ENCODE assay signal across 8 cellular contexts in genomic region chr13:40776681-40777165, GRCh38. TPM values are rescaled to one million over a fixed set of nuclear protein-coding genes. Genes with fewer than 3 reads are reported as not detected.
DNase-seq lines count a peak whose midpoint lies in the region; ATAC-seq, FAIRE-seq and TF ChIP-seq lines count a peak whose summit lies in the region.

No MANE protein-coding gene starts in this region.

- intact Hi-C loops in CD4-positive, alpha-beta T cell (cut with DNase I, micrococcal nuclease), result loop anchor here (2.0 to 10.0 kb wide), 5 partner anchors 144 to 1092 kb away; partner anchors contain the start of gene MTRF1 (in 1 of the 2)
- intact Hi-C loops in esophagus squamous epithelium (cut with DNase I), result no loop called here

- peak overlapping the region; percentile 91 for H3K27ac Mint-ChIP-seq in CD4-positive, alpha-beta T cell

- FAIRE-seq in GM12892 (lab: Jason Lieb, UNC), result no peak

- peak; percentile 93 for ATAC-seq in CD4-positive, alpha-beta T cell (ENCODE audit: poor library complexity)
- peak; percentile 50 for ATAC-seq in GM21619 (IDR thresholded peaks at IDR 0.05; ENCODE audit: unreplicated experiment)

- no peaks in the 10 kb centered on the region for H3K36me3 Mint-ChIP-seq in CD4-positive, alpha-beta T cell (ENCODE audit: low read depth)

- TF ChIP-seq CTCF in CD4-positive, alpha-beta T cell (IDR thresholded peaks at IDR 0.05), result no peak
- TF ChIP-seq CTCF in esophagus squamous epithelium (IDR thresholded peaks at IDR 0.05), result no peak

- no peaks in the 10 kb centered on the region for H3K9me3 Mint-ChIP-seq in CD4-positive, alpha-beta T cell

- CTCF ChIA-PET in CD4-positive, alpha-beta T cell (lab: Charles Lee), result interaction anchor here (0.8 to 3.2 kb wide), 10 partner anchors 8 to 834 kb away, joined by 3 to 11 read pairs (median 4); partner anchors contain the start of gene SLC25A15

- 25 to 42% methylated on average over 7 of the region's 7 CpGs for WGBS in esophagus squamous epithelium, 2 donors

- H3K4me1 ChIP-seq in esophagus squamous epithelium, result peaks cover 0 to 18% (median 9%) of the 10 kb centered on the region in 3 donors

- no peaks in the 10 kb centered on the region for H3K9me3 ChIP-seq in CD4-positive, alpha-beta T cell (ENCODE audit: control insufficient read depth, low read length)
- H3K9me3 ChIP-seq in esophagus squamous epithelium, result no peaks in the 10 kb centered on the region

- no peaks in the 10 kb centered on the region for H3K27me3 ChIP-seq in CD4-positive, alpha-beta T cell (ENCODE audit: control insufficient read depth, insufficient read depth, low read length)
- no peaks in the 10 kb centered on the region for H3K27me3 ChIP-seq in esophagus squamous epithelium

- POLR2A ChIA-PET in CD4-positive, alpha-beta T cell (lab: Charles Lee), result interaction anchor here (0.6 to 3.2 kb wide), 12 partner anchors 11 to 1091 kb away, joined by 3 to 16 read pairs (median 4); partner anchors contain the start of gene SLC25A15

- TF ChIP-seq POLR2A in esophagus squamous epithelium (IDR thresholded peaks at IDR 0.05) (no peak), GM12892 (IDR thresholded peaks at IDR 0.05; ENCODE audit: low read depth, low read length) (no peak)

- H3K27me3 Mint-ChIP-seq in CD4-positive, alpha-beta T cell, result no peaks in the 10 kb centered on the region

- DNase-seq in CD4-positive, alpha-beta T cell, result peak; percentile 37 to 79 (median 64)
- peak; percentile 73 to 80 for DNase-seq in Kasumi-1 (lab: John Stamatoyannopoulos, UW)
- peak; percentile 61 to 67 for DNase-seq in activated CD4-positive, alpha-beta T cell treated with anti-CD3 and anti-CD28 coated beads, Interleukin-2, amount 50 U/mL, for 4 hours
- DNase-seq in esophagus squamous epithelium (lab: John Stamatoyannopoulos, UW), result peak; percentile 11
- peak; percentile 60 for DNase-seq in stimulated activated CD4-positive, alpha-beta T cell treated with anti-CD3 and anti-CD28 coated beads, Interleukin-2, amount 100 ng/mL, for 4 hours (ENCODE audit: low read depth)
- DNase-seq in GOT3 (lab: John Stamatoyannopoulos, UW), result no peak
- DNase-seq in GM12892 (ENCODE audit: insufficient read length), result no peak

- H3K27ac ChIP-seq in CD4-positive, alpha-beta T cell (ENCODE audit: low read depth, low read length), result peak overlapping the region; percentile 71
- peak overlapping the region; percentile 29 to 58 (median 46) for H3K27ac ChIP-seq in esophagus squamous epithelium

- peak overlapping the region in 1 of 4 donors; percentile 51 for H3K4me3 ChIP-seq in esophagus squamous epithelium

- no peaks in the 10 kb centered on the region for H3K36me3 ChIP-seq in esophagus squamous epithelium

- peaks cover 33% of the 10 kb centered on the region for H3K4me1 Mint-ChIP-seq in CD4-positive, alpha-beta T cell (ENCODE audit: low read depth)

- peak overlapping the region; percentile 83 for H3K4me3 Mint-ChIP-seq in CD4-positive, alpha-beta T cell

RNA-seq across cellular contexts. Expression of gene MRPS31, which starts 5.7 kb away (rescaled TPM):
- 1 to 10 TPM; 8.3 to 9.5 TPM for total RNA-seq in CD4-positive, alpha-beta T cell
- total RNA-seq in esophagus squamous epithelium, result 10 to 100 TPM in 3 of 4 donors, 1 to 10 TPM in 1; 8.8 to 24.2 (median 18.0) TPM
- polyA plus RNA-seq in GM12892 (2012; ENCODE audit: missing spikeins), result 43.6 TPM

RNA-seq across cellular contexts. Expression of gene SLC25A15, which starts 12.7 kb away (rescaled TPM):
- total RNA-seq in CD4-positive, alpha-beta T cell, result 1 to 10 TPM; 2.1 to 2.2 TPM
- total RNA-seq in esophagus squamous epithelium, result 10 to 100 TPM in 2 of 4 donors, 1 to 10 TPM in 2; 6.4 to 12.1 (median 9.8) TPM
- polyA plus RNA-seq in GM12892 (2012; ENCODE audit: missing spikeins), result 10.5 TPM

Comparison
In these comparisons a context has a peak if more than half of its experiments do, and no peak if none do; other contexts are left out.
1. DNase-seq: peak in CD4-positive, alpha-beta T cell (10 of 10), Kasumi-1 (2 of 2), activated CD4-positive, alpha-beta T cell treated with anti-CD3 and anti-CD28 coated beads, Interleukin-2, amount 50 U/mL, for 4 hours (2 of 2), esophagus squamous epithelium (single experiment) and stimulated activated CD4-positive, alpha-beta T cell treated with anti-CD3 and anti-CD28 coated beads, Interleukin-2, amount 100 ng/mL, for 4 hours (single experiment); none in GOT3 (single experiment) and GM12892 (single experiment).